16 cellular contexts compared by ENCODE assay signal in genomic region chr2:15968280-15969178, GRCh38. TPM values are rescaled to one million over a fixed set of nuclear protein-coding genes. Genes with fewer than 3 reads are reported as not detected.
A peak's percentile ranks its signal among the peaks of the same experiment; 100 is the strongest.
DNase-seq lines count a peak whose midpoint lies in the region; ATAC-seq, FAIRE-seq and TF ChIP-seq lines count a peak whose summit lies in the region.
"Had no signal": no experiment of that assay in that cellular context is flagged by ENCODE, and none has a peak within 500 bp of the region (broad histone marks: within the 10 kb centered on the region; RNA-seq: fewer than 3 reads in every experiment).

No MANE protein-coding gene starts in this region.

- H3K27ac ChIP-seq in neural progenitor cell (no peak overlapping the region), dorsolateral prefrontal cortex (no peak overlapping the region), suprapubic skin (no peak overlapping the region)

- TF ChIP-seq CTCF in neural progenitor cell (IDR thresholded peaks at IDR 0.05), result no peak
- no peak for TF ChIP-seq CTCF in dorsolateral prefrontal cortex (IDR thresholded peaks at IDR 0.05 in 54 of 56, conservative IDR thresholded peaks at IDR 0.05 in 2 of 56; ENCODE audit: low read depth in 1 of 56, partially characterized antibody in 56 of 56)
- no peak for TF ChIP-seq CTCF in GM13977 (IDR thresholded peaks at IDR 0.05; ENCODE audit: extremely low read depth, insufficient read depth, missing control alignments)
- no peak for TF ChIP-seq CTCF in suprapubic skin (IDR thresholded peaks at IDR 0.05)

- H3K27me3 ChIP-seq in neural progenitor cell, result peaks cover 26% of the 10 kb centered on the region
- no peaks in the 10 kb centered on the region for H3K27me3 ChIP-seq in dorsolateral prefrontal cortex
- no peaks in the 10 kb centered on the region for H3K27me3 ChIP-seq in suprapubic skin
- H3K27me3 ChIP-seq: thyroid gland had no signal

- no peak overlapping the region for H3K4me3 Mint-ChIP-seq in activated naive CD8-positive, alpha-beta T cell
- H3K4me3 Mint-ChIP-seq in neural progenitor cell, result no peak overlapping the region
- H3K4me3 Mint-ChIP-seq: activated CD8-positive, alpha-beta memory T cell treated with anti-CD3 and anti-CD28 coated beads, Interleukin-2, amount 10 ng/mL, durations not matched to agents 7 days and 5 days had no signal

- peak; percentile 76 for FAIRE-seq in urothelium cell line (lab: Jason Lieb, UNC)

- no peaks in the 10 kb centered on the region for H3K79me2 ChIP-seq in neural progenitor cell (ENCODE audit: low read depth)

- no peak overlapping the region for H2AFZ ChIP-seq in neural progenitor cell (replicated peaks)

- intact Hi-C loops in cardiac septum (cut with DNase I), result no loop called here
- intact Hi-C loops in left cardiac atrium (cut with DNase I), result no loop called here
- intact Hi-C loops in dorsolateral prefrontal cortex (cut with DNase I), result no loop called here

- WGBS in suprapubic skin, result 82% methylated on average over 7 of the region's 7 CpGs

- H3K4me3 ChIP-seq in neural progenitor cell (no peak overlapping the region), dorsolateral prefrontal cortex (no peak overlapping the region), suprapubic skin (no peak overlapping the region)
- H3K4me3 ChIP-seq: thyroid gland had no signal

- H3K27me3 Mint-ChIP-seq in activated naive CD8-positive, alpha-beta T cell, result no peaks in the 10 kb centered on the region
- peaks cover 25% of the 10 kb centered on the region for H3K27me3 Mint-ChIP-seq in neural progenitor cell (ENCODE audit: insufficient read depth, low read depth)
- H3K27me3 Mint-ChIP-seq: activated CD8-positive, alpha-beta memory T cell treated with anti-CD3 and anti-CD28 coated beads, Interleukin-2, amount 10 ng/mL, durations not matched to agents 7 days and 5 days had no signal

- peaks cover 19% of the 10 kb centered on the region for H4K20me1 ChIP-seq in neural progenitor cell (ENCODE audit: low read depth)

- H3K4me2 ChIP-seq in neural progenitor cell, result no peak overlapping the region

- ATAC-seq in left cardiac atrium, result no peak
- ATAC-seq: activated CD8-positive, alpha-beta memory T cell treated with anti-CD3 and anti-CD28 coated beads, Interleukin-2, amount 10 ng/mL, durations not matched to agents 7 days and 5 days; left ventricle myocardium superior had no signal

- DNase-seq in cardiac septum (ENCODE audit: low spot score) (peak; percentile 39), left cardiac atrium (no peak), neural progenitor cell (ENCODE audit: low spot score) (no peak), urothelium cell line (ENCODE audit: low spot score) (peak; percentile 84), dorsolateral prefrontal cortex (no peak), GM13977 (ENCODE audit: low spot score) (no peak), suprapubic skin (ENCODE audit: low spot score in 2 of 2) (no peak)
- DNase-seq: activated CD8-positive, alpha-beta memory T cell treated with anti-CD3 and anti-CD28 coated beads, Interleukin-2, amount 10 ng/mL, durations not matched to agents 7 days and 5 days; DND-41; hippocampal formation; left ventricle myocardium superior; NCI-H1930; NCI-H748 treated with DMSO at 0.1 percent for 48 hours; thyroid gland had no signal

- peaks cover 9% of the 10 kb centered on the region for H3F3A ChIP-seq in neural progenitor cell (ENCODE audit: low read depth)

- H3K36me3 Mint-ChIP-seq in activated naive CD8-positive, alpha-beta T cell, result peaks cover 3% of the 10 kb centered on the region
- no peaks in the 10 kb centered on the region for H3K36me3 Mint-ChIP-seq in neural progenitor cell
- H3K36me3 Mint-ChIP-seq: activated CD8-positive, alpha-beta memory T cell treated with anti-CD3 and anti-CD28 coated beads, Interleukin-2, amount 10 ng/mL, durations not matched to agents 7 days and 5 days had no signal

- TF ChIP-seq EP300 in suprapubic skin (IDR thresholded peaks at IDR 0.05), result no peak

- in situ Hi-C loops in GM13977 (cut with MboI; ENCODE audit: low pct_unique_long_range_greater_than_20kb, low sequenced_read_pairs, unreplicated experiment), result no loop called here

- H3K36me3 ChIP-seq in neural progenitor cell (no peaks in the 10 kb centered on the region), suprapubic skin (no peaks in the 10 kb centered on the region)
- H3K36me3 ChIP-seq: thyroid gland had no signal

- H3K27ac Mint-ChIP-seq in activated naive CD8-positive, alpha-beta T cell, result peak overlapping the region; percentile 68
- H3K27ac Mint-ChIP-seq in neural progenitor cell, result peak overlapping the region; percentile 24
- H3K27ac Mint-ChIP-seq: activated CD8-positive, alpha-beta memory T cell treated with anti-CD3 and anti-CD28 coated beads, Interleukin-2, amount 10 ng/mL, durations not matched to agents 7 days and 5 days had no signal

- H3K4me1 ChIP-seq in neural progenitor cell (peaks cover 10% of the 10 kb centered on the region), suprapubic skin (no peaks in the 10 kb centered on the region)

- TF ChIP-seq POLR2A in suprapubic skin (IDR thresholded peaks at IDR 0.05), result no peak

- no peaks in the 10 kb centered on the region for H3K9me3 ChIP-seq in neural progenitor cell (ENCODE audit: low read depth)
- no peaks in the 10 kb centered on the region for H3K9me3 ChIP-seq in suprapubic skin
- H3K9me3 ChIP-seq: thyroid gland had no signal

- H3K9me3 Mint-ChIP-seq in activated naive CD8-positive, alpha-beta T cell (ENCODE audit: low read depth), result no peaks in the 10 kb centered on the region
- no peaks in the 10 kb centered on the region for H3K9me3 Mint-ChIP-seq in neural progenitor cell

- peaks cover 55% of the 10 kb centered on the region for H3K4me1 Mint-ChIP-seq in activated naive CD8-positive, alpha-beta T cell (ENCODE audit: low read depth)
- peaks cover 62% of the 10 kb centered on the region for H3K4me1 Mint-ChIP-seq in neural progenitor cell
- H3K4me1 Mint-ChIP-seq: activated CD8-positive, alpha-beta memory T cell treated with anti-CD3 and anti-CD28 coated beads, Interleukin-2, amount 10 ng/mL, durations not matched to agents 7 days and 5 days had no signal

- H3K9ac ChIP-seq in neural progenitor cell, result no peak overlapping the region

RNA-seq across cellular contexts. Expression of gene MYCN, which starts 28.2 kb away (rescaled TPM):
- 0.43 TPM for total RNA-seq in cardiac septum
- total RNA-seq in left cardiac atrium, result under 1 TPM; 0.53 to 0.73 TPM
- 24.7 and 26.7 TPM in 2 replicates for total RNA-seq in neural progenitor cell (ENCODE audit: low replicate concordance)
- total RNA-seq in dorsolateral prefrontal cortex, result 10 to 100 TPM in 3 of 120 experiments, 1 to 10 TPM in 117; 1.4 to 20.5 (median 5.9) TPM
- total RNA-seq in suprapubic skin, result 1 to 10 TPM in 2 of 4 donors, under 1 TPM in 2; 0.57 to 3.8 (median 1.6) TPM
- total RNA-seq: activated CD8-positive, alpha-beta memory T cell treated with anti-CD3 and anti-CD28 coated beads, Interleukin-2, amount 10 ng/mL, durations not matched to agents 7 days and 5 days; RPMI7951 had no signal

Comparison
In these comparisons a context has a peak if more than half of its experiments do, and no peak if none do; other contexts are left out.
1. DNase-seq: peak in cardiac septum (single experiment) and urothelium cell line (single experiment); none in left cardiac atrium (single experiment), neural progenitor cell (single experiment), dorsolateral prefrontal cortex (0 of 10), GM13977 (single experiment) and suprapubic skin (0 of 2).